In genomic region chr17:38428643-38429371, GRCh38 we compare ENCODE assay signal across 8 cellular contexts. TPM values are rescaled to one million over a fixed set of nuclear protein-coding genes. Genes with fewer than 3 reads are reported as not detected.
DNase-seq lines count a peak whose midpoint lies in the region; ATAC-seq and TF ChIP-seq lines count a peak whose summit lies in the region.

No MANE protein-coding gene starts in this region.

- no peak overlapping the region for H3K27ac Mint-ChIP-seq in activated naive CD8-positive, alpha-beta T cell treated with anti-CD3 and anti-CD28 coated beads, Interleukin-2, amount 50 U/mL, for 24 hours
- peak overlapping the region; percentile 81 for H3K27ac Mint-ChIP-seq in osteocyte (ENCODE audit: unreplicated experiment)

- CTCF ChIA-PET in AG04449 (lab: Yijun Ruan, JAX): interaction anchor here (1.1 to 5.8 kb wide), 7 partner anchors 14 to 234 kb away, joined by 3 to 56 read pairs (median 5); no protein-coding TSS in a partner anchor

- no peaks in the 10 kb centered on the region for H3K9me3 ChIP-seq in left ventricle myocardium inferior (replicated peaks)

- H3K36me3 Mint-ChIP-seq in activated naive CD8-positive, alpha-beta T cell treated with anti-CD3 and anti-CD28 coated beads, Interleukin-2, amount 50 U/mL, for 24 hours (ENCODE audit: low read depth): no peaks in the 10 kb centered on the region
- H3K36me3 Mint-ChIP-seq in osteocyte (ENCODE audit: unreplicated experiment): no peaks in the 10 kb centered on the region

- peak overlapping the region; percentile 50 for H3K4me3 Mint-ChIP-seq in activated naive CD8-positive, alpha-beta T cell treated with anti-CD3 and anti-CD28 coated beads, Interleukin-2, amount 50 U/mL, for 24 hours
- peak overlapping the region; percentile 69 for H3K4me3 Mint-ChIP-seq in osteocyte (ENCODE audit: unreplicated experiment)

- H3K27me3 ChIP-seq in left ventricle myocardium inferior (ENCODE audit: low read depth): no peaks in the 10 kb centered on the region

- H3K4me3 ChIP-seq in AG04449 (ENCODE audit: low read depth, low read length) (peak overlapping the region; percentile 74), left ventricle myocardium inferior (peak overlapping the region; percentile 89)

- DNase-seq in AG04449 (ENCODE audit: low read depth, low spot score) (no peak), left ventricle myocardium inferior (peak; percentile 68), osteocyte (ENCODE audit: extremely low spot score, unreplicated experiment) (no peak), NCI-H1417 (lab: John Stamatoyannopoulos, UW) (no peak)
- peak; percentile 31 for DNase-seq in activated naive CD8-positive, alpha-beta T cell treated with anti-CD3 and anti-CD28 coated beads, Interleukin-2, amount 50 U/mL, for 24 hours

- H3K27me3 Mint-ChIP-seq in activated naive CD8-positive, alpha-beta T cell treated with anti-CD3 and anti-CD28 coated beads, Interleukin-2, amount 50 U/mL, for 24 hours: peaks cover 28% of the 10 kb centered on the region
- H3K27me3 Mint-ChIP-seq in osteocyte (ENCODE audit: unreplicated experiment): no peaks in the 10 kb centered on the region

- POLR2A ChIA-PET in AG04449 (lab: Yijun Ruan, JAX): interaction anchor here (0.8 kb wide), 1 partner anchor 21 kb away, joined by 3 read pairs; no protein-coding TSS in a partner anchor

- TF ChIP-seq CTCF in AG04449 (IDR thresholded peaks at IDR 0.05; ENCODE audit: insufficient read depth, low read length, missing control alignments): no peak
- TF ChIP-seq CTCF in left ventricle myocardium inferior (IDR thresholded peaks at IDR 0.05; ENCODE audit: borderline replicate concordance): no peak
- no peak for TF ChIP-seq CTCF in osteocyte (IDR thresholded peaks at IDR 0.05)

- intact Hi-C loops in left ventricle myocardium inferior (cut with micrococcal nuclease): loop anchor here (10.0 kb wide), 1 partner anchor 56 kb away; no protein-coding TSS in a partner anchor

- ATAC-seq in HG02798 (IDR thresholded peaks at IDR 0.05; ENCODE audit: poor library complexity, unreplicated experiment): peak; percentile 25
- peak; percentile 37 for ATAC-seq in activated naive CD8-positive, alpha-beta T cell treated with anti-CD3 and anti-CD28 coated beads, Interleukin-2, amount 50 U/mL, for 24 hours
- no peak for ATAC-seq in HG02759 (IDR thresholded peaks at IDR 0.05; ENCODE audit: unreplicated experiment)
- ATAC-seq in GM18870 (IDR thresholded peaks at IDR 0.05; ENCODE audit: unreplicated experiment): no peak

- H3K9me3 Mint-ChIP-seq in activated naive CD8-positive, alpha-beta T cell treated with anti-CD3 and anti-CD28 coated beads, Interleukin-2, amount 50 U/mL, for 24 hours: no peaks in the 10 kb centered on the region
- no peaks in the 10 kb centered on the region for H3K9me3 Mint-ChIP-seq in osteocyte (ENCODE audit: unreplicated experiment)

- H3K4me1 ChIP-seq in left ventricle myocardium inferior: peaks cover 97% of the 10 kb centered on the region

- H3K4me1 Mint-ChIP-seq in activated naive CD8-positive, alpha-beta T cell treated with anti-CD3 and anti-CD28 coated beads, Interleukin-2, amount 50 U/mL, for 24 hours: peaks cover 12% of the 10 kb centered on the region
- peaks cover 72% of the 10 kb centered on the region for H3K4me1 Mint-ChIP-seq in osteocyte (ENCODE audit: unreplicated experiment)

- H3K36me3 ChIP-seq in left ventricle myocardium inferior: no peaks in the 10 kb centered on the region

- H3K27ac ChIP-seq in left ventricle myocardium inferior (replicated peaks): peak overlapping the region; percentile 94

RNA-seq across cellular contexts. Expression of gene ARHGAP23, which starts 0.5 kb away (rescaled TPM):
- 60.8 TPM for total RNA-seq in left ventricle myocardium inferior
- 165 and 177 TPM in 2 replicates for total RNA-seq in osteocyte

Comparison
In these comparisons a context has a peak if more than half of its experiments do, and no peak if none do; other contexts are left out.
1. DNase-seq: peak in activated naive CD8-positive, alpha-beta T cell treated with anti-CD3 and anti-CD28 coated beads, Interleukin-2, amount 50 U/mL, for 24 hours (single experiment) and left ventricle myocardium inferior (single experiment); none in AG04449 (single experiment), osteocyte (single experiment) and NCI-H1417 (0 of 3).
2. ATAC-seq: peak in HG02798 (single experiment) and activated naive CD8-positive, alpha-beta T cell treated with anti-CD3 and anti-CD28 coated beads, Interleukin-2, amount 50 U/mL, for 24 hours (single experiment); none in HG02759 (single experiment) and GM18870 (single experiment).